ENCODE assay signal across 31 cellular contexts in genomic region chr19:51007488-51007887, GRCh38. TPM values are rescaled to one million over a fixed set of nuclear protein-coding genes. Genes with fewer than 3 reads are reported as not detected.
"Had no signal": no experiment of that assay in that cellular context is flagged by ENCODE, and none has a peak within 500 bp of the region (broad histone marks: within the 10 kb centered on the region; RNA-seq: fewer than 3 reads in every experiment).

No MANE protein-coding gene starts in this region.

- DNase-seq: activated B cell treated with CpG ODN at 0.5 μM for 24 hours; activated CD4-positive, alpha-beta memory T cell treated with anti-CD3 and anti-CD28 coated beads, Interleukin-2, amount 10 ng/mL, durations not matched to agents 7 days and 5 days; activated CD4-positive, alpha-beta T cell treated with anti-CD3 and anti-CD28 coated beads for 48 hours; activated CD4-positive, alpha-beta T cell treated with anti-CD3 and anti-CD28 coated beads, Interleukin-2, amount 10 ng/mL, durations not matched to agents 7 days and 5 days; activated CD4-positive, alpha-beta T cell treated with anti-CD3 and anti-CD28 coated beads, Interleukin-2, amount 50 U/mL, for 48 hours; activated CD4-positive, CD25-positive, alpha-beta regulatory T cell treated with anti-CD3 and anti-CD28 coated beads, Interleukin-2, amount 50 U/mL, for 72 hours; activated CD8-positive, alpha-beta memory T cell treated with anti-CD3 and anti-CD28 coated beads for 24 hours; activated CD8-positive, alpha-beta memory T cell treated with anti-CD3 and anti-CD28 coated beads, Interleukin-2, amount 10 ng/mL, durations not matched to agents 7 days and 5 days; activated CD8-positive, alpha-beta memory T cell treated with anti-CD3 and anti-CD28 coated beads, Interleukin-2, amount 50 U/mL, for 48 hours; activated CD8-positive, alpha-beta T cell treated with anti-CD3 and anti-CD28 coated beads, Interleukin-2, amount 10 ng/mL, durations not matched to agents 7 days and 5 days; activated effector memory CD4-positive, alpha-beta T cell treated with Interleukin-2 at 50 U/mL for 16 hours; activated gamma-delta T cell; activated naive CD4-positive, alpha-beta T cell treated with anti-CD3 and anti-CD28 coated beads, Interleukin-2, amount 10 ng/mL, durations not matched to agents 7 days and 5 days; activated naive CD4-positive, alpha-beta T cell treated with Interleukin-2 at 50 U/mL for 16 hours; activated naive CD8-positive, alpha-beta T cell treated with anti-CD3 and anti-CD28 coated beads, Interleukin-2, amount 10 ng/mL, durations not matched to agents 7 days and 5 days; activated naive CD8-positive, alpha-beta T cell treated with anti-CD3 and anti-CD28 coated beads, Interleukin-2, amount 50 U/mL, for 24 hours; activated T-cell treated with anti-CD3 and anti-CD28 coated beads, Interleukin-2, amount 50 U/mL, for 24 hours; activated T-cell treated with anti-CD3 and anti-CD28 coated beads, Interleukin-2, amount 50 U/mL, for 48 hours; amygdala; anterior cingulate cortex; caudate nucleus; cerebellar nuclear complex; T-helper 1 cell; T-helper 2 cell; T-helper 9 cell had no signal

- H3K27ac ChIP-seq: ascending aorta, cardiac muscle cell, VCaP had no signal

- H3K9me3 ChIP-seq: ascending aorta had no signal

- H3K4me1 ChIP-seq: ascending aorta had no signal

- FAIRE-seq: TTC549 had no signal

- H3K4me3 ChIP-seq: ascending aorta, cardiac muscle cell had no signal

- H3K27me3 ChIP-seq: ascending aorta had no signal

- H3K36me3 ChIP-seq: ascending aorta, cardiac muscle cell had no signal

RNA-seq across cellular contexts. Expression of gene KLK8, which starts 6.1 kb away (rescaled TPM):
- total RNA-seq: activated B cell treated with CpG ODN at 0.5 μM for 24 hours; activated CD4-positive, alpha-beta memory T cell treated with anti-CD3 and anti-CD28 coated beads, Interleukin-2, amount 10 ng/mL, durations not matched to agents 7 days and 5 days; activated CD4-positive, alpha-beta T cell treated with anti-CD3 and anti-CD28 coated beads, Interleukin-2, amount 10 ng/mL, durations not matched to agents 7 days and 5 days; activated CD8-positive, alpha-beta memory T cell treated with anti-CD3 and anti-CD28 coated beads, Interleukin-2, amount 10 ng/mL, durations not matched to agents 7 days and 5 days; activated CD8-positive, alpha-beta T cell treated with anti-CD3 and anti-CD28 coated beads, Interleukin-2, amount 10 ng/mL, durations not matched to agents 7 days and 5 days; activated naive CD8-positive, alpha-beta T cell treated with anti-CD3 and anti-CD28 coated beads, Interleukin-2, amount 10 ng/mL, durations not matched to agents 7 days and 5 days; activated T-helper 2 cell treated with anti-CD3 and anti-CD28 coated beads, Interferon-gamma antibody, Interleukin-2, Interleukin-4, amounts not matched to agents 10 μg/mL and 5 μg/mL and 100 μg/mL, durations not matched to agents 14 hours and 24 hours and 36 hours; ascending aorta; cardiac muscle cell had no signal
- polyA plus RNA-seq: cardiac muscle cell had no signal

RNA-seq across cellular contexts. Expression of gene KLK10, which starts 12.0 kb away (rescaled TPM):
- total RNA-seq: activated B cell treated with CpG ODN at 0.5 μM for 24 hours; activated CD4-positive, alpha-beta memory T cell treated with anti-CD3 and anti-CD28 coated beads, Interleukin-2, amount 10 ng/mL, durations not matched to agents 7 days and 5 days; activated CD4-positive, alpha-beta T cell treated with anti-CD3 and anti-CD28 coated beads, Interleukin-2, amount 10 ng/mL, durations not matched to agents 7 days and 5 days; activated CD8-positive, alpha-beta memory T cell treated with anti-CD3 and anti-CD28 coated beads, Interleukin-2, amount 10 ng/mL, durations not matched to agents 7 days and 5 days; activated CD8-positive, alpha-beta T cell treated with anti-CD3 and anti-CD28 coated beads, Interleukin-2, amount 10 ng/mL, durations not matched to agents 7 days and 5 days; activated naive CD8-positive, alpha-beta T cell treated with anti-CD3 and anti-CD28 coated beads, Interleukin-2, amount 10 ng/mL, durations not matched to agents 7 days and 5 days; activated T-helper 2 cell treated with anti-CD3 and anti-CD28 coated beads, Interferon-gamma antibody, Interleukin-2, Interleukin-4, amounts not matched to agents 10 μg/mL and 5 μg/mL and 100 μg/mL, durations not matched to agents 14 hours and 24 hours and 36 hours had no signal
- polyA plus RNA-seq: cardiac muscle cell had no signal

RNA-seq across cellular contexts. Expression of gene KLK11, which starts 18.9 kb away (rescaled TPM):
- total RNA-seq: activated B cell treated with CpG ODN at 0.5 μM for 24 hours; activated CD4-positive, alpha-beta memory T cell treated with anti-CD3 and anti-CD28 coated beads, Interleukin-2, amount 10 ng/mL, durations not matched to agents 7 days and 5 days; activated CD4-positive, alpha-beta T cell treated with anti-CD3 and anti-CD28 coated beads, Interleukin-2, amount 10 ng/mL, durations not matched to agents 7 days and 5 days; activated CD8-positive, alpha-beta memory T cell treated with anti-CD3 and anti-CD28 coated beads, Interleukin-2, amount 10 ng/mL, durations not matched to agents 7 days and 5 days; activated CD8-positive, alpha-beta T cell treated with anti-CD3 and anti-CD28 coated beads, Interleukin-2, amount 10 ng/mL, durations not matched to agents 7 days and 5 days; activated naive CD8-positive, alpha-beta T cell treated with anti-CD3 and anti-CD28 coated beads, Interleukin-2, amount 10 ng/mL, durations not matched to agents 7 days and 5 days; activated T-helper 2 cell treated with anti-CD3 and anti-CD28 coated beads, Interferon-gamma antibody, Interleukin-2, Interleukin-4, amounts not matched to agents 10 μg/mL and 5 μg/mL and 100 μg/mL, durations not matched to agents 14 hours and 24 hours and 36 hours; ascending aorta; cardiac muscle cell had no signal
- polyA plus RNA-seq: cardiac muscle cell had no signal

RNA-seq across cellular contexts. Expression of gene KLK7, which starts 23.8 kb away (rescaled TPM):
- total RNA-seq: activated B cell treated with CpG ODN at 0.5 μM for 24 hours; activated CD4-positive, alpha-beta memory T cell treated with anti-CD3 and anti-CD28 coated beads, Interleukin-2, amount 10 ng/mL, durations not matched to agents 7 days and 5 days; activated CD4-positive, alpha-beta T cell treated with anti-CD3 and anti-CD28 coated beads, Interleukin-2, amount 10 ng/mL, durations not matched to agents 7 days and 5 days; activated CD8-positive, alpha-beta memory T cell treated with anti-CD3 and anti-CD28 coated beads, Interleukin-2, amount 10 ng/mL, durations not matched to agents 7 days and 5 days; activated CD8-positive, alpha-beta T cell treated with anti-CD3 and anti-CD28 coated beads, Interleukin-2, amount 10 ng/mL, durations not matched to agents 7 days and 5 days; activated naive CD8-positive, alpha-beta T cell treated with anti-CD3 and anti-CD28 coated beads, Interleukin-2, amount 10 ng/mL, durations not matched to agents 7 days and 5 days; activated T-helper 2 cell treated with anti-CD3 and anti-CD28 coated beads, Interferon-gamma antibody, Interleukin-2, Interleukin-4, amounts not matched to agents 10 μg/mL and 5 μg/mL and 100 μg/mL, durations not matched to agents 14 hours and 24 hours and 36 hours; ascending aorta; cardiac muscle cell had no signal

RNA-seq across cellular contexts. Expression of gene KLK12, which starts 27.3 kb away (rescaled TPM):
- total RNA-seq: activated B cell treated with CpG ODN at 0.5 μM for 24 hours; activated CD4-positive, alpha-beta memory T cell treated with anti-CD3 and anti-CD28 coated beads, Interleukin-2, amount 10 ng/mL, durations not matched to agents 7 days and 5 days; activated CD4-positive, alpha-beta T cell treated with anti-CD3 and anti-CD28 coated beads, Interleukin-2, amount 10 ng/mL, durations not matched to agents 7 days and 5 days; activated CD8-positive, alpha-beta memory T cell treated with anti-CD3 and anti-CD28 coated beads, Interleukin-2, amount 10 ng/mL, durations not matched to agents 7 days and 5 days; activated CD8-positive, alpha-beta T cell treated with anti-CD3 and anti-CD28 coated beads, Interleukin-2, amount 10 ng/mL, durations not matched to agents 7 days and 5 days; activated naive CD8-positive, alpha-beta T cell treated with anti-CD3 and anti-CD28 coated beads, Interleukin-2, amount 10 ng/mL, durations not matched to agents 7 days and 5 days; activated T-helper 2 cell treated with anti-CD3 and anti-CD28 coated beads, Interferon-gamma antibody, Interleukin-2, Interleukin-4, amounts not matched to agents 10 μg/mL and 5 μg/mL and 100 μg/mL, durations not matched to agents 14 hours and 24 hours and 36 hours; ascending aorta; bronchial epithelial cell; cardiac muscle cell had no signal
- polyA plus RNA-seq: cardiac muscle cell had no signal
